In the genomic region with DNA sequence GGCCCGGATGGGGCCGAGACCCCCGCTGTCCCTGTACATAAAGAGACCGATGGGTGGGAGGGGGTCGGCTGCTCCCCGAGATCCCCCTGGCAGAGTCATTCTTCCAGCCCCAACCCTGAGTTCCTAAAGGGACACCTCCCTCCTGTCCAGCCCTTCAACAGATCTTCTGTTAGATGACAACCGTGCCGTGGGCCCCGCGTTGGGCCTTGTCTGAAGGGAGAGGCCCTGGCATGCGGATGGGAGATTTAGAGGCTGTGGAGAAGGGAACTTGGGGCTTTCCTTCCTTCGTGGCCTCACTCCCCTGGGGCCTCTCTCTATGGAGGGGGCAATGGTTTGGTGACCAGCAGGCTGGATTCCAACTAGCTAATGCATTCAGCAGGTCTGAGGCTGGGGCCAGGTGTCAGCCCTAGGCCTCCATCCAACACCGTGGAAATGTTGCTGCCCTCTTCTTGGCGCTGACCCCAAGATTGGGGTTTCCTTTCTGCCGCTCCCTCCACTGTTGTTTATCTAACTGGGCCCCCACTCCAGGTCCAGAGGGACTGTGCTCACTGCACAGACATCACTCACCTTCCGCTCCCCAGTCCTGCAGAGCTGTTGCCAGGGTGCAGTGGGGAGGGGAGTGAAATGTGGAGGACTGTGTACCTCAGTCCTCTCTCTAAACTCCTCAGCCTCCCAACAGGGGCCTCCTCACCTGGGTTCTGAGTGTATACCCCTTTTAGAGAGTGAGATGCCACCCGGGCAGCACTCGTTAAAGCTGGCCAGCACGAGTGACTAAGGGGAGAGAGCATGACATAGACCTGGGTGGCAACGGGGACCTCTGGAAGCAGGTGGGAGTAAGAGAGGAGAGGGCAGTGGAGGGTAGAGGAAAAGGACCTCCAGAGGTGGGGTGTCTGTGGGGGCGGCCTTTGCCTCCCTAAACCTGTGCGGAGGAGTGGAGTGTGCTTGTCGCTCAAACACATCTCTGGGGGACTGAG, we compare ENCODE assay signal across 22 cellular contexts. TPM values are rescaled to one million over a fixed set of nuclear protein-coding genes. Genes with fewer than 3 reads are reported as not detected.
DNase-seq lines count a peak whose midpoint lies in the region; TF ChIP-seq lines count a peak whose summit lies in the region.
"Had no signal": no experiment of that assay in that cellular context is flagged by ENCODE, and none has a peak within 500 bp of the region (broad histone marks: within the 10 kb centered on the region; RNA-seq: fewer than 3 reads in every experiment).

No MANE protein-coding gene starts in this region.

- DNase-seq in DMS53 (lab: John Stamatoyannopoulos, UW) = peak; percentile 18
- no peak for DNase-seq in DMS53 treated with DMSO at 0.1 percent for 48 hours (lab: John Stamatoyannopoulos, UW; ENCODE audit: unreplicated experiment)
- no peak for DNase-seq in neural crest cell (ENCODE audit: low read depth, low spot score)
- DNase-seq in HT-29 (ENCODE audit: low spot score) = no peak
- DNase-seq in RWPE1 (ENCODE audit: low spot score) = no peak
- DNase-seq: activated CD4-positive, alpha-beta T cell treated with anti-CD3 and anti-CD28 coated beads, Interleukin-2, amount 50 U/mL, for 4 hours; activated gamma-delta T cell; dermis blood vessel endothelial cell; DMS79; head of caudate nucleus; HFFc6; MG63; NCI-H524; RPMI8226; stimulated activated CD4-positive, alpha-beta T cell treated with anti-CD3 and anti-CD28 coated beads, Interleukin-4, amount 100 ng/mL, for 24 hours had no signal

- H3K27ac Mint-ChIP-seq in neural crest cell (ENCODE audit: unreplicated experiment) = peak overlapping the region; percentile 84
- H3K27ac Mint-ChIP-seq: HFFc6 had no signal

- H3K9me3 Mint-ChIP-seq in neural crest cell = no peaks in the 10 kb centered on the region
- H3K9me3 Mint-ChIP-seq: HFFc6 had no signal

- CTCF ChIA-PET in RWPE1 (lab: Yijun Ruan, JAX) = interaction anchor here (0.6 to 1.9 kb wide), 5 partner anchors 8 to 61 kb away, joined by 3 to 6 read pairs (median 3); no protein-coding TSS in a partner anchor

- peaks cover 14% of the 10 kb centered on the region for H3K4me1 Mint-ChIP-seq in neural crest cell

- peaks cover 21% of the 10 kb centered on the region for H3K27me3 Mint-ChIP-seq in neural crest cell (ENCODE audit: low read depth)

- TF ChIP-seq CTCF in neural crest cell (conservative IDR thresholded peaks at IDR 0.05) (no peak), RWPE1 (conservative IDR thresholded peaks at IDR 0.05; ENCODE audit: low read depth) (no peak)

- H3K36me3 Mint-ChIP-seq in neural crest cell (ENCODE audit: low read depth) = peaks cover 4% of the 10 kb centered on the region

- H3K27ac ChIP-seq in angular gyrus (ENCODE audit: low read depth, low read length) (peak overlapping the region; percentile 17), RWPE1 (no peak overlapping the region)
- H3K27ac ChIP-seq: 22Rv1, cardiac muscle cell, right atrium auricular region, upper lobe of left lung had no signal

- peak overlapping the region; percentile 38 for H3K4me3 Mint-ChIP-seq in neural crest cell
- H3K4me3 Mint-ChIP-seq: HFFc6 had no signal

- POLR2A ChIA-PET in RWPE1 (lab: Yijun Ruan, JAX; ENCODE audit: low non-redundant PET) = no interaction called here

RNA-seq across cellular contexts. Expression of gene TMEM151B, which starts 6.7 kb away (rescaled TPM):
- total RNA-seq in neural crest cell = 19.0 and 21.2 TPM in 2 replicates
- not detected in 2 replicates for total RNA-seq in HT-29 (2014; rRNA removed; shearing (Covaris generic))
- total RNA-seq: dermis blood vessel endothelial cell, HFFc6, K562, osteocyte, upper lobe of left lung had no signal

RNA-seq across cellular contexts. Expression of gene NFKBIE, which starts 11.6 kb away (rescaled TPM):
- total RNA-seq in neural crest cell = 16.1 and 20.2 TPM in 2 replicates
- total RNA-seq in HT-29 (2014; rRNA removed; shearing (Covaris generic)) = 11.2 and 19.3 TPM in 2 replicates

RNA-seq across cellular contexts. Expression of gene SLC35B2, which starts 19.6 kb away (rescaled TPM):
- 70.5 and 77.7 TPM in 2 replicates for total RNA-seq in neural crest cell
- total RNA-seq in HT-29 (2014; rRNA removed; shearing (Covaris generic)) = 189 and 193 TPM in 2 replicates

RNA-seq across cellular contexts. Expression of gene HSP90AB1, which starts 30.1 kb away (rescaled TPM):
- 1,508 and 1,541 TPM in 2 replicates for total RNA-seq in neural crest cell
- 751 and 810 TPM in 2 replicates for total RNA-seq in HT-29 (2014; rRNA removed; shearing (Covaris generic))

RNA-seq across cellular contexts. Expression of gene AARS2, which starts 36.2 kb away (rescaled TPM):
- 32.1 and 33.6 TPM in 2 replicates for total RNA-seq in neural crest cell
- 27.7 and 30.6 TPM in 2 replicates for total RNA-seq in HT-29 (2014; rRNA removed; shearing (Covaris generic))

Comparison
In these comparisons a context has a peak if more than half of its experiments do, and no peak if none do; other contexts are left out.
1. RNA of gene TMEM151B, which starts 6.7 kb away (total RNA-seq): 19.0 to 21.2 TPM in neural crest cell; not detected in HT-29; every median in the first group is over 10 times any median in the second.